ENCODE assay signal across 9 cellular contexts in the genomic region with DNA sequence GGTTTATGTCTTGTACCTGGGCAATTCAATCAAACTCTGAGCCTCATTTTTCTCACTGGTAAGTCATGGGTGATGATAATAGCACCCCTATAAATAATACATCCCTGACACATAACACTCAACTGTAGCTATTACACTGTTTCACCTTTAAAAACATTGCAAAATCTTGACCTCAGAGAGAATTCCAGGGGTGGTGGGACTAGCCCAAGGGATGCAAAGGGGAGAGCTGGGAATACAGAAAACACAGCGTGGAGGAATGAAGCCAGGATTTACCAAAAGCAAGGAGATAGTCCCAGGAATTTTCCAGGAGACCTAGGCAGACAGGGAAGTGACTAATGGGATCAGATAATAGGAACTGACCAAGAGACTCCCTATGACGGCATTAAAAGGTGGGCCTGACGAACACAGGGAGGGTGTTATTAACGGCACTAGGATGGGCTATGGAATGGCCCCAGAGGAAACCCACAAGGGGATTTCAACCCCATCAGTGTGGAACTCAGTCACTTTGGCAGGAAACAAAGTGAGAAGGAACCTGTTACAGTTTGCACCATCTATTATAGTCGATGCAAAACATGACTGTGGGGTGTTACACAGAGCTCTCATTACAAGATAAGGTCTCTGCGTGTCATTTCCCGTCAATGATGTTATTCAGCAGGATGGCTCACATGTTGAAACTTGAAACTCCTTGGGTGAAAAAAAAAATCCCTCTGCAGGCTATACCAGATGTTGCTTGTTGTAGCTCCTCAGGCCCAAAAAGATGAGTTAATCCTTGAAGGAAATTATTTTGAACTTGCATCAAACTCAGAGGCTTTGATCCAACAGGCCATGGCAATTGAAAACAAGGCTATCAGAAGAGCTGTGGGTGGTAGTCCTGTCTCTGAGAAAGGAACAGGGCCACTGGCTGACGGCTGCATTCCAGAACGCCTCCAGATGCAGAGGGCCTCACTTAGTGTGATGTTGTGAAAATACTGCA. TPM values are rescaled to one million over a fixed set of nuclear protein-coding genes. Genes with fewer than 3 reads are reported as not detected.
DNase-seq lines count a peak whose midpoint lies in the region; ATAC-seq and TF ChIP-seq lines count a peak whose summit lies in the region.
"Had no signal": no experiment of that assay in that cellular context is flagged by ENCODE, and none has a peak within 500 bp of the region (broad histone marks: within the 10 kb centered on the region; RNA-seq: fewer than 3 reads in every experiment).

No MANE protein-coding gene starts in this region.

- H3K27me3 ChIP-seq in Peyer's patch, result no peaks in the 10 kb centered on the region
- H3K27me3 ChIP-seq: ascending aorta had no signal

- DNase-seq in activated T-cell treated with anti-CD3 and anti-CD28 coated beads, Interleukin-2, amount 50 U/mL, for 24 hours, result no peak
- no peak for DNase-seq in activated T-cell treated with anti-CD3 and anti-CD28 coated beads for 4 hours
- DNase-seq in Peyer's patch, result no peak
- DNase-seq in fibroblast of the conjunctiva (ENCODE audit: low read depth), result peak; percentile 86
- peak; percentile 56 for DNase-seq in smooth muscle cell of the brain vasculature (ENCODE audit: low read depth, low spot score)
- no peak for DNase-seq in RPMI8226
- DNase-seq in activated gamma-delta T cell (lab: John Stamatoyannopoulos, UW), result no peak

- ATAC-seq in HG02840 (IDR thresholded peaks at IDR 0.05; ENCODE audit: low FRiP score, unreplicated experiment), result peak; percentile 76

- no peaks in the 10 kb centered on the region for H3K4me1 ChIP-seq in Peyer's patch
- H3K4me1 ChIP-seq: ascending aorta had no signal

- H3K4me3 ChIP-seq in Peyer's patch, result no peak overlapping the region
- H3K4me3 ChIP-seq: ascending aorta had no signal

- no peaks in the 10 kb centered on the region for H3K9me3 Mint-ChIP-seq in activated T-cell treated with anti-CD3 and anti-CD28 coated beads, Interleukin-2, amount 50 U/mL, for 24 hours

- H3K4me3 Mint-ChIP-seq in activated T-cell treated with anti-CD3 and anti-CD28 coated beads, Interleukin-2, amount 50 U/mL, for 24 hours, result no peak overlapping the region

- TF ChIP-seq POLR2A in Peyer's patch (IDR thresholded peaks at IDR 0.05), result no peak

- H3K27ac Mint-ChIP-seq in activated T-cell treated with anti-CD3 and anti-CD28 coated beads, Interleukin-2, amount 50 U/mL, for 24 hours, result peak overlapping the region; percentile 46

- H3K36me3 ChIP-seq in Peyer's patch, result no peaks in the 10 kb centered on the region
- H3K36me3 ChIP-seq: ascending aorta had no signal

- H3K36me3 Mint-ChIP-seq in activated T-cell treated with anti-CD3 and anti-CD28 coated beads, Interleukin-2, amount 50 U/mL, for 24 hours (ENCODE audit: low read depth), result no peaks in the 10 kb centered on the region

- peaks cover 13% of the 10 kb centered on the region for H3K4me1 Mint-ChIP-seq in activated T-cell treated with anti-CD3 and anti-CD28 coated beads, Interleukin-2, amount 50 U/mL, for 24 hours (ENCODE audit: low read depth)

- peak overlapping the region; percentile 29 to 61 (median 56) for H3K27ac ChIP-seq in Peyer's patch

- no peaks in the 10 kb centered on the region for H3K9me3 ChIP-seq in Peyer's patch
- H3K9me3 ChIP-seq: ascending aorta had no signal

- TF ChIP-seq CTCF in Peyer's patch (IDR thresholded peaks at IDR 0.05), result no peak

- peaks cover 18% of the 10 kb centered on the region for H3K27me3 Mint-ChIP-seq in activated T-cell treated with anti-CD3 and anti-CD28 coated beads, Interleukin-2, amount 50 U/mL, for 24 hours

RNA-seq across cellular contexts. Expression of a gene that starts 58.7 kb away (rescaled TPM):
- total RNA-seq in Peyer's patch, result 1 to 10 TPM; 3.2 to 7.4 (median 5.7) TPM

Comparison
In these comparisons a context has a peak if more than half of its experiments do, and no peak if none do; other contexts are left out.
1. DNase-seq: peak in fibroblast of the conjunctiva (single experiment) and smooth muscle cell of the brain vasculature (single experiment); none in activated T-cell treated with anti-CD3 and anti-CD28 coated beads, Interleukin-2, amount 50 U/mL, for 24 hours (single experiment), activated T-cell treated with anti-CD3 and anti-CD28 coated beads for 4 hours (single experiment), Peyer's patch (0 of 3), RPMI8226 (single experiment) and activated gamma-delta T cell (single experiment).